In genomic region chr3:143120716-143121239, GRCh38 we compare ENCODE assay signal across 8 cellular contexts. TPM values are rescaled to one million over a fixed set of nuclear protein-coding genes. Genes with fewer than 3 reads are reported as not detected.
DNase-seq lines count a peak whose midpoint lies in the region; ATAC-seq and TF ChIP-seq lines count a peak whose summit lies in the region.

No MANE protein-coding gene starts in this region.

- H2AFZ ChIP-seq in neuron (ENCODE audit: low read depth, low read length): peak overlapping the region; percentile 95

- H3K9me3 Mint-ChIP-seq in CD4-positive, CD25-positive, alpha-beta regulatory T cell: no peaks in the 10 kb centered on the region
- no peaks in the 10 kb centered on the region for H3K9me3 Mint-ChIP-seq in activated CD4-positive, alpha-beta memory T cell treated with anti-CD3 and anti-CD28 coated beads for 36 hours

- H3K36me3 ChIP-seq in CD4-positive, CD25-positive, alpha-beta regulatory T cell (ENCODE audit: control insufficient read depth, insufficient read depth, low read length): no peaks in the 10 kb centered on the region
- no peaks in the 10 kb centered on the region for H3K36me3 ChIP-seq in esophagus squamous epithelium
- peaks cover 6% of the 10 kb centered on the region for H3K36me3 ChIP-seq in neuron (ENCODE audit: insufficient read depth, low read length)

- peak overlapping the region; percentile 84 to 98 (median 90) for H3K4me3 Mint-ChIP-seq in CD4-positive, CD25-positive, alpha-beta regulatory T cell
- peak overlapping the region; percentile 63 for H3K4me3 Mint-ChIP-seq in activated CD4-positive, alpha-beta memory T cell treated with anti-CD3 and anti-CD28 coated beads for 36 hours

- H3K27ac ChIP-seq in CD4-positive, CD25-positive, alpha-beta regulatory T cell (ENCODE audit: insufficient read depth, low read length, poor library complexity, severe bottlenecking): no peak overlapping the region
- peak overlapping the region in 3 of 4 donors; percentile 19 to 78 (median 53) for H3K27ac ChIP-seq in esophagus squamous epithelium

- no peak for TF ChIP-seq POLR2A in esophagus squamous epithelium (IDR thresholded peaks at IDR 0.05)

- POLR2A ChIA-PET in activated CD4-positive, alpha-beta memory T cell treated with anti-CD3 and anti-CD28 coated beads for 36 hours (lab: Charles Lee): interaction anchor here (1.1 kb wide), 1 partner anchor 119 kb away, joined by 3 read pairs; the partner anchor contains the start of gene U2SURP

- H3K4me1 Mint-ChIP-seq in CD4-positive, CD25-positive, alpha-beta regulatory T cell: peaks cover 23 to 65% (median 43%) of the 10 kb centered on the region in 4 donors
- H3K4me1 Mint-ChIP-seq in activated CD4-positive, alpha-beta memory T cell treated with anti-CD3 and anti-CD28 coated beads for 36 hours (ENCODE audit: low read depth): peaks cover 19% of the 10 kb centered on the region

- intact Hi-C loops in activated CD4-positive, alpha-beta memory T cell treated with anti-CD3 and anti-CD28 coated beads for 36 hours (cut with micrococcal nuclease): loop anchor here (1.0 to 5.0 kb wide), 9 partner anchors 45 to 632 kb away; partner anchors contain the start of gene U2SURP
- intact Hi-C loops in esophagus squamous epithelium (cut with DNase I): no loop called here

- no peaks in the 10 kb centered on the region for H3K36me3 Mint-ChIP-seq in CD4-positive, CD25-positive, alpha-beta regulatory T cell
- H3K36me3 Mint-ChIP-seq in activated CD4-positive, alpha-beta memory T cell treated with anti-CD3 and anti-CD28 coated beads for 36 hours: peaks cover 2% of the 10 kb centered on the region

- H3K4me3 ChIP-seq in CD4-positive, CD25-positive, alpha-beta regulatory T cell (ENCODE audit: low read depth, low read length): no peak overlapping the region
- H3K4me3 ChIP-seq in esophagus squamous epithelium: peak overlapping the region; percentile 66 to 87 (median 68)
- H3K4me3 ChIP-seq in neuron (ENCODE audit: low read length): peak overlapping the region; percentile 91

- no peaks in the 10 kb centered on the region for H3K9me3 ChIP-seq in CD4-positive, CD25-positive, alpha-beta regulatory T cell (ENCODE audit: control insufficient read depth in 2 of 2, low read length in 2 of 2)
- H3K9me3 ChIP-seq in esophagus squamous epithelium (no peaks in the 10 kb centered on the region), neuron (ENCODE audit: low read length) (peaks cover 6% of the 10 kb centered on the region)

- H3K27me3 ChIP-seq in CD4-positive, CD25-positive, alpha-beta regulatory T cell (ENCODE audit: control insufficient read depth, insufficient read depth, low read length): no peaks in the 10 kb centered on the region
- peaks cover 0 to 76% (median 0%) of the 10 kb centered on the region in 4 donors for H3K27me3 ChIP-seq in esophagus squamous epithelium
- peaks cover 3% of the 10 kb centered on the region for H3K27me3 ChIP-seq in neuron (ENCODE audit: insufficient read depth, low read length)

- DNase-seq in CD4-positive, CD25-positive, alpha-beta regulatory T cell: peak; percentile 7 to 65 (median 51)
- DNase-seq in HUDEP-2 (lab: John Stamatoyannopoulos, UW; ENCODE audit: unreplicated experiment in 76 of 76): peak in 47 of 76 experiments; percentile 1 to 75 (median 31)
- peak; percentile 53 for DNase-seq in activated CD4-positive, alpha-beta memory T cell treated with anti-CD3 and anti-CD28 coated beads for 36 hours
- DNase-seq in esophagus squamous epithelium (lab: John Stamatoyannopoulos, UW): no peak
- DNase-seq in NCI-H1930 (lab: John Stamatoyannopoulos, UW): no peak
- DNase-seq in OCI-M2 (lab: John Stamatoyannopoulos, UW; ENCODE audit: unreplicated experiment): no peak

- TF ChIP-seq CTCF in esophagus squamous epithelium (IDR thresholded peaks at IDR 0.05): peak in 1 of 6 experiments; percentile 10

- CTCF ChIA-PET in activated CD4-positive, alpha-beta memory T cell treated with anti-CD3 and anti-CD28 coated beads for 36 hours (lab: Charles Lee): interaction anchor here (0.5 to 1.7 kb wide), 12 partner anchors 8 to 325 kb away, joined by 3 to 5 read pairs (median 4); partner anchors contain the start of gene U2SURP

- H3K4me1 ChIP-seq in CD4-positive, CD25-positive, alpha-beta regulatory T cell (ENCODE audit: control insufficient read depth, insufficient read depth, low read length, poor library complexity, severe bottlenecking): peaks cover 30% of the 10 kb centered on the region
- peaks cover 3 to 29% (median 12%) of the 10 kb centered on the region in 3 donors for H3K4me1 ChIP-seq in esophagus squamous epithelium
- H3K4me1 ChIP-seq in neuron (ENCODE audit: insufficient read depth, low read length): peaks cover 16% of the 10 kb centered on the region

- WGBS in esophagus squamous epithelium, 2 donors: 1% methylated on average over 16 of the region's 60 CpGs; no CpG with 5 or more reads in 1 of the 2 donors

- ATAC-seq in CD4-positive, CD25-positive, alpha-beta regulatory T cell (ENCODE audit: low read depth in 2 of 2): peak; percentile 36 to 43
- peak; percentile 28 for ATAC-seq in GM19372 (IDR thresholded peaks at IDR 0.05; ENCODE audit: low read depth, unreplicated experiment)

- no peaks in the 10 kb centered on the region for H3K27me3 Mint-ChIP-seq in CD4-positive, CD25-positive, alpha-beta regulatory T cell
- H3K27me3 Mint-ChIP-seq in activated CD4-positive, alpha-beta memory T cell treated with anti-CD3 and anti-CD28 coated beads for 36 hours: peaks cover 8% of the 10 kb centered on the region

- H3K27ac Mint-ChIP-seq in CD4-positive, CD25-positive, alpha-beta regulatory T cell: no peak overlapping the region
- no peak overlapping the region for H3K27ac Mint-ChIP-seq in activated CD4-positive, alpha-beta memory T cell treated with anti-CD3 and anti-CD28 coated beads for 36 hours

RNA-seq across cellular contexts. Expression of gene CHST2, which starts 1.2 kb away (rescaled TPM):
- 4.9 TPM for total RNA-seq in CD4-positive, CD25-positive, alpha-beta regulatory T cell
- polyA plus RNA-seq in CD4-positive, CD25-positive, alpha-beta regulatory T cell: 1 to 10 TPM; 4.3 to 6.0 (median 5.2) TPM
- total RNA-seq in activated CD4-positive, alpha-beta memory T cell treated with anti-CD3 and anti-CD28 coated beads for 36 hours: 1 to 10 TPM; 4.5 to 4.7 TPM
- total RNA-seq in esophagus squamous epithelium: 1 to 10 TPM in 3 of 4 donors, under 1 TPM in 1; 0.76 to 3.1 (median 1.6) TPM

Comparison
In these comparisons a context has a peak if more than half of its experiments do, and no peak if none do; other contexts are left out.
1. DNase-seq: peak in CD4-positive, CD25-positive, alpha-beta regulatory T cell (3 of 3), HUDEP-2 (47 of 76) and activated CD4-positive, alpha-beta memory T cell treated with anti-CD3 and anti-CD28 coated beads for 36 hours (single experiment); none in esophagus squamous epithelium (single experiment), NCI-H1930 (0 of 2) and OCI-M2 (single experiment).